8 cellular contexts compared by ENCODE assay signal in the genomic region with DNA sequence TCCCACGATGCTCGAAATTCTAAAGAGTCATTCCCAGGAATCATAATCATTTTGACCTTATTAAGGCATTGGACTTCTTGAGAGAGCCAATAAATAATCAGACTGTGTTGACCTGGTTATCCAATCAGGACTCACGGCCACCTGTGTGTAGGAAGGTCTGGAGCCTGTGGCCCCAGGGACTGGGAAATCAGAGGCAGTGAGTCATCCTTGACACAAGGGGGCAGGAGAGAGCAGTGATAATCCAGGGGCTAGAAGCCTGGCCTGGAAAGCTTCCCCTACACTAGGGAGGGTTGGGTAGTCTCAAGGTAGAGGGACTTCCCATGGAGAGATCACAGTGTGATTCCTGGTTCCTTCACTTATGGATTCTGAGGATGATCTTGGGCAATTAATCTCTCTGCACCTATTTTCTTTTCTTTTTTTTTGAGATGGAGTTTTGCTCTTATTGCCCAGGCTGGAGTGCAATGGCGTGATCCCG. TPM values are rescaled to one million over a fixed set of nuclear protein-coding genes. Genes with fewer than 3 reads are reported as not detected.
DNase-seq lines count a peak whose midpoint lies in the region; ATAC-seq, FAIRE-seq and TF ChIP-seq lines count a peak whose summit lies in the region.

No MANE protein-coding gene starts in this region.

- H3K27me3 Mint-ChIP-seq in activated T-helper 2 cell treated with anti-CD3 and anti-CD28 coated beads, Interferon-gamma antibody, Interleukin-2, Interleukin-4, amounts not matched to agents 10 μg/mL and 5 μg/mL and 100 μg/mL, durations not matched to agents 14 hours and 24 hours and 36 hours (ENCODE audit: low read depth), result no peaks in the 10 kb centered on the region

- H3K36me3 Mint-ChIP-seq in activated T-helper 2 cell treated with anti-CD3 and anti-CD28 coated beads, Interferon-gamma antibody, Interleukin-2, Interleukin-4, amounts not matched to agents 10 μg/mL and 5 μg/mL and 100 μg/mL, durations not matched to agents 14 hours and 24 hours and 36 hours (ENCODE audit: low read depth), result peaks cover 26% of the 10 kb centered on the region

- H3K4me3 ChIP-seq in LNCaP clone FGC (ENCODE audit: low read depth, low read length), result no peak overlapping the region

- H3K4me3 Mint-ChIP-seq in activated T-helper 2 cell treated with anti-CD3 and anti-CD28 coated beads, Interferon-gamma antibody, Interleukin-2, Interleukin-4, amounts not matched to agents 10 μg/mL and 5 μg/mL and 100 μg/mL, durations not matched to agents 14 hours and 24 hours and 36 hours (ENCODE audit: low read depth), result no peak overlapping the region

- intact Hi-C loops in activated T-helper 2 cell treated with anti-CD3 and anti-CD28 coated beads, Interferon-gamma antibody, Interleukin-2, Interleukin-4, amounts not matched to agents 10 μg/mL and 5 μg/mL and 100 μg/mL, durations not matched to agents 14 hours and 24 hours and 36 hours (cut with micrococcal nuclease), result loop anchor here (1.0 to 10.0 kb wide), 4 partner anchors 18 to 154 kb away; no protein-coding TSS in a partner anchor

- no peak for ATAC-seq in HG03108 (IDR thresholded peaks at IDR 0.05; ENCODE audit: unreplicated experiment)

- peak; percentile 80 for FAIRE-seq in GM19239 (lab: Jason Lieb, UNC)

- no peak overlapping the region for H3K27ac Mint-ChIP-seq in activated T-helper 2 cell treated with anti-CD3 and anti-CD28 coated beads, Interferon-gamma antibody, Interleukin-2, Interleukin-4, amounts not matched to agents 10 μg/mL and 5 μg/mL and 100 μg/mL, durations not matched to agents 14 hours and 24 hours and 36 hours

- peak; percentile 56 for TF ChIP-seq CTCF in LNCaP clone FGC (IDR thresholded peaks at IDR 0.05; ENCODE audit: control insufficient read depth, extremely low read depth, insufficient read depth)

- DNase-seq in Ammon's horn (ENCODE audit: low spot score) (peak; percentile 71), GM19239 (ENCODE audit: insufficient read length, low spot score) (peak; percentile 67), LNCaP clone FGC (ENCODE audit: low read depth) (no peak), RKO (ENCODE audit: low spot score) (peak; percentile 53), foreskin melanocyte (peak; percentile 55), pons (ENCODE audit: low spot score) (peak; percentile 70)
- DNase-seq in activated T-helper 2 cell treated with anti-CD3 and anti-CD28 coated beads, Interferon-gamma antibody, Interleukin-2, Interleukin-4, amounts not matched to agents 10 μg/mL and 5 μg/mL and 100 μg/mL, durations not matched to agents 14 hours and 24 hours and 36 hours (ENCODE audit: low spot score), result peak; percentile 56

- peaks cover 65% of the 10 kb centered on the region for H3K4me1 Mint-ChIP-seq in activated T-helper 2 cell treated with anti-CD3 and anti-CD28 coated beads, Interferon-gamma antibody, Interleukin-2, Interleukin-4, amounts not matched to agents 10 μg/mL and 5 μg/mL and 100 μg/mL, durations not matched to agents 14 hours and 24 hours and 36 hours (ENCODE audit: low read depth)

- H3K9me3 Mint-ChIP-seq in activated T-helper 2 cell treated with anti-CD3 and anti-CD28 coated beads, Interferon-gamma antibody, Interleukin-2, Interleukin-4, amounts not matched to agents 10 μg/mL and 5 μg/mL and 100 μg/mL, durations not matched to agents 14 hours and 24 hours and 36 hours, result no peaks in the 10 kb centered on the region

RNA-seq across cellular contexts. Expression of a gene that starts 4.7 kb away (rescaled TPM):
- total RNA-seq in activated T-helper 2 cell treated with anti-CD3 and anti-CD28 coated beads, Interferon-gamma antibody, Interleukin-2, Interleukin-4, amounts not matched to agents 10 μg/mL and 5 μg/mL and 100 μg/mL, durations not matched to agents 14 hours and 24 hours and 36 hours, result 13.8 and 18.2 TPM in 2 replicates

RNA-seq across cellular contexts. Expression of a gene that starts 15.8 kb away (rescaled TPM):
- 31.2 and 31.4 TPM in 2 replicates for total RNA-seq in activated T-helper 2 cell treated with anti-CD3 and anti-CD28 coated beads, Interferon-gamma antibody, Interleukin-2, Interleukin-4, amounts not matched to agents 10 μg/mL and 5 μg/mL and 100 μg/mL, durations not matched to agents 14 hours and 24 hours and 36 hours

RNA-seq across cellular contexts. Expression of a gene that starts 50.1 kb away (rescaled TPM):
- 44.3 and 44.6 TPM in 2 replicates for total RNA-seq in activated T-helper 2 cell treated with anti-CD3 and anti-CD28 coated beads, Interferon-gamma antibody, Interleukin-2, Interleukin-4, amounts not matched to agents 10 μg/mL and 5 μg/mL and 100 μg/mL, durations not matched to agents 14 hours and 24 hours and 36 hours
